In genomic region chr2:218717262-218717661, GRCh38 we compare ENCODE assay signal across 10 cellular contexts. TPM values are rescaled to one million over a fixed set of nuclear protein-coding genes. Genes with fewer than 3 reads are reported as not detected.
DNase-seq lines count a peak whose midpoint lies in the region; ATAC-seq, FAIRE-seq and TF ChIP-seq lines count a peak whose summit lies in the region.
"Had no signal": no experiment of that assay in that cellular context is flagged by ENCODE, and none has a peak within 500 bp of the region (broad histone marks: within the 10 kb centered on the region; RNA-seq: fewer than 3 reads in every experiment).

No MANE protein-coding gene starts in this region.

- TF ChIP-seq CTCF in Calu3 (IDR thresholded peaks at IDR 0.05; ENCODE audit: unreplicated experiment) (no peak), SK-N-SH (IDR thresholded peaks at IDR 0.05) (no peak)

- H3F3A ChIP-seq in SK-N-SH (replicated peaks; ENCODE audit: insufficient read depth), result no peaks in the 10 kb centered on the region

- no peak overlapping the region for H2AFZ ChIP-seq in SK-N-SH (ENCODE audit: low read depth)

- 71% methylated on average over 3 of the region's 3 CpGs for WGBS in SK-N-SH (ENCODE audit: low lambda C conversion rate)

- peaks cover 25% of the 10 kb centered on the region for H3K36me3 Mint-ChIP-seq in Calu3 (ENCODE audit: insufficient read depth, unreplicated experiment)

- no peaks in the 10 kb centered on the region for H3K9me3 ChIP-seq in SK-N-SH
- H3K9me3 ChIP-seq: BLaER1 treated with 17β-estradiol and CSF1 and Interleukin-3, amounts not matched to agents 10 nM and 100 nM had no signal

- DNase-seq in Calu3 (peak; percentile 23), SK-N-SH (no peak), left colon (peak in 1 of 2 donors; percentile 28), frontal cortex (ENCODE audit: low spot score in 2 of 2) (no peak)
- DNase-seq: H9, retina had no signal

- peak; percentile 93 for ATAC-seq in left colon
- ATAC-seq in GM21619 (IDR thresholded peaks at IDR 0.05; ENCODE audit: unreplicated experiment), result no peak
- no peak for ATAC-seq in GM19324 (IDR thresholded peaks at IDR 0.05; ENCODE audit: low FRiP score, unreplicated experiment)

- no peak overlapping the region for H3K27ac ChIP-seq in SK-N-SH (ENCODE audit: low read depth in 2 of 2, low read length in 1 of 2)
- H3K27ac ChIP-seq: BLaER1 treated with 17β-estradiol and CSF1 and Interleukin-3, amounts not matched to agents 10 nM and 100 nM; coronary artery had no signal

- H3K4me3 Mint-ChIP-seq in Calu3 (ENCODE audit: low read depth, unreplicated experiment), result peak overlapping the region; percentile 14
- H3K4me3 Mint-ChIP-seq: H9 had no signal

- no peaks in the 10 kb centered on the region for H3K27me3 ChIP-seq in SK-N-SH (ENCODE audit: insufficient read depth)
- H3K27me3 ChIP-seq: BLaER1 treated with 17β-estradiol and CSF1 and Interleukin-3, amounts not matched to agents 10 nM and 100 nM had no signal

- no peak for FAIRE-seq in frontal cortex (lab: Jason Lieb, UNC)

- H3K27ac Mint-ChIP-seq in Calu3 (ENCODE audit: unreplicated experiment), result peak overlapping the region; percentile 50
- H3K27ac Mint-ChIP-seq: H9 had no signal

- BruUV-seq in Calu3 (replicated peaks; lab: Mats Ljungman, UMichigan), result no TSS peak

- TF ChIP-seq RAD21 in SK-N-SH (IDR thresholded peaks at IDR 0.05; ENCODE audit: low read length), result no peak

- H3K27me3 Mint-ChIP-seq in Calu3 (ENCODE audit: unreplicated experiment), result no peaks in the 10 kb centered on the region

- no peaks in the 10 kb centered on the region for H3K9me3 Mint-ChIP-seq in Calu3 (ENCODE audit: low read depth, unreplicated experiment)
- H3K9me3 Mint-ChIP-seq: H9 had no signal

- intact Hi-C loops in Calu3 (cut with micrococcal nuclease; ENCODE audit: unreplicated experiment) (loop anchor here (2.0 kb wide), 1 partner anchor 28 kb away; no protein-coding TSS in a partner anchor), left colon (cut with DNase I, micrococcal nuclease) (no loop called here)

- H3K4me1 Mint-ChIP-seq in Calu3 (ENCODE audit: low read depth, unreplicated experiment), result peaks cover 46% of the 10 kb centered on the region

- TF ChIP-seq EP300 in SK-N-SH (IDR thresholded peaks at IDR 0.05; ENCODE audit: borderline replicate concordance in 1 of 2, low read depth in 1 of 2, low read length in 1 of 2), result no peak

- peaks cover 94% of the 10 kb centered on the region for H3K79me2 ChIP-seq in SK-N-SH (ENCODE audit: insufficient read depth)

- H4K20me1 ChIP-seq in SK-N-SH (ENCODE audit: insufficient read depth), result peaks cover 14% of the 10 kb centered on the region; the same call in 1 of the 2 replicates

- no peak overlapping the region for H3K4me3 ChIP-seq in SK-N-SH (ENCODE audit: low read depth in 2 of 2, low read length in 1 of 2)
- H3K4me3 ChIP-seq: BLaER1 treated with 17β-estradiol and CSF1 and Interleukin-3, amounts not matched to agents 10 nM and 100 nM; coronary artery had no signal

- CTCF ChIA-PET in Calu3 (lab: Charles Lee) (interaction anchor here (0.7 to 1.2 kb wide), 3 partner anchors 11 to 410 kb away, joined by 3 to 5 read pairs (median 3); no protein-coding TSS in a partner anchor), SK-N-SH (lab: Yijun Ruan, JAX) (no interaction called here)

- H3K4me2 ChIP-seq in SK-N-SH, result no peak overlapping the region

- peaks cover 0 to 36% of the 10 kb centered on the region in 2 experiments for H3K36me3 ChIP-seq in SK-N-SH (replicated peaks in 1 of 2; ENCODE audit: control insufficient read depth in 1 of 2, insufficient read depth in 2 of 2, low read length in 1 of 2)

- no peaks in the 10 kb centered on the region for H3K9me2 ChIP-seq in SK-N-SH

- POLR2A ChIA-PET in SK-N-SH (lab: Yijun Ruan, JAX), result no interaction called here

- no peak overlapping the region for H3K9ac ChIP-seq in SK-N-SH

- peaks cover 2 to 15% of the 10 kb centered on the region in 2 experiments; a peak in 2 of 4 replicates for H3K4me1 ChIP-seq in SK-N-SH (ENCODE audit: control insufficient read depth in 1 of 2, insufficient read depth in 2 of 2, low read depth in 1 of 2, low read length in 1 of 2)

TF ChIP-seq in SK-N-SH, 30 proteins besides CTCF, POLR2A, EP300 and RAD21:
- peak; percentile 36; the same call in 1 of the 2 replicates for TF ChIP-seq FOSL2 (IDR thresholded peaks at IDR 0.05; ENCODE audit: borderline replicate concordance, low read depth)
- no peak for TF ChIP-seq EZH2phosphoT487 (IDR thresholded peaks at IDR 0.05; ENCODE audit: borderline replicate concordance, low read depth)

RNA-seq across cellular contexts. Expression of gene TTLL4, which starts 6.6 kb away (rescaled TPM):
- total RNA-seq in Calu3 (2022) (67.3 and 75.5 TPM in 2 replicates), left colon (10 to 100 TPM; 17.6 to 25.4 TPM), frontal cortex (9.8 TPM)
- 15.6 and 18.6 TPM in 2 replicates for polyA plus RNA-seq in SK-N-SH (2012; rRNA removed)
- polyA plus RNA-seq in SK-N-SH (2012; cell fraction: cytosol; rRNA removed), result 5.7 and 9.0 TPM in 2 replicates
- polyA plus RNA-seq in SK-N-SH (2012; cell fraction: nucleus; rRNA removed), result 55.3 and 80.2 TPM in 2 replicates

RNA-seq across cellular contexts. Expression of gene STK36, which starts 45.4 kb away (rescaled TPM):
- total RNA-seq in Calu3 (2022) (42.4 and 50.6 TPM in 2 replicates), left colon (10 to 100 TPM; 21.3 to 25.6 TPM), frontal cortex (16.7 TPM)
- 53.5 and 83.2 TPM in 2 replicates for polyA plus RNA-seq in SK-N-SH (2012; rRNA removed)
- 13.9 and 17.0 TPM in 2 replicates for polyA plus RNA-seq in SK-N-SH (2012; cell fraction: cytosol; rRNA removed)
- 429 and 437 TPM in 2 replicates for polyA plus RNA-seq in SK-N-SH (2012; cell fraction: nucleus; rRNA removed)

RNA-seq across cellular contexts. Expression of gene RNF25, which starts 45.5 kb away (rescaled TPM):
- total RNA-seq in Calu3 (2022), result 32.1 and 36.9 TPM in 2 replicates
- 72.2 and 90.6 TPM in 2 replicates for polyA plus RNA-seq in SK-N-SH (2012; rRNA removed)
- polyA plus RNA-seq in SK-N-SH (2012; cell fraction: cytosol; rRNA removed), result 40.6 and 56.8 TPM in 2 replicates
- polyA plus RNA-seq in SK-N-SH (2012; cell fraction: nucleus; rRNA removed), result 101 and 132 TPM in 2 replicates
- total RNA-seq in left colon, result 10 to 100 TPM; 14.6 to 14.9 TPM
- total RNA-seq in frontal cortex, result 28.1 TPM

RNA-seq across cellular contexts. Expression of gene BCS1L, which starts 57.8 kb away (rescaled TPM):
- 57.9 and 61.7 TPM in 2 replicates for total RNA-seq in Calu3 (2022)
- 47.5 and 59.8 TPM in 2 replicates for polyA plus RNA-seq in SK-N-SH (2012; rRNA removed)
- 27.8 and 33.6 TPM in 2 replicates for polyA plus RNA-seq in SK-N-SH (2012; cell fraction: cytosol; rRNA removed)
- polyA plus RNA-seq in SK-N-SH (2012; cell fraction: nucleus; rRNA removed), result 178 and 182 TPM in 2 replicates
- 10 to 100 TPM; 29.5 to 30.2 TPM for total RNA-seq in left colon
- 28.9 TPM for total RNA-seq in frontal cortex

RNA-seq across cellular contexts. Expression of gene ZNF142, which starts 57.8 kb away (rescaled TPM):
- total RNA-seq in Calu3 (2022), result 42.8 and 43.3 TPM in 2 replicates
- 5.7 and 8.1 TPM in 2 replicates for polyA plus RNA-seq in SK-N-SH (2012; rRNA removed)
- polyA plus RNA-seq in SK-N-SH (2012; cell fraction: cytosol; rRNA removed), result 2.8 and 4.7 TPM in 2 replicates
- 25.9 and 30.0 TPM in 2 replicates for polyA plus RNA-seq in SK-N-SH (2012; cell fraction: nucleus; rRNA removed)
- 10 to 100 TPM; 17.9 to 19.5 TPM for total RNA-seq in left colon
- total RNA-seq in frontal cortex, result 11.4 TPM
